ENCODE assay signal across 14 cellular contexts in the genomic region with DNA sequence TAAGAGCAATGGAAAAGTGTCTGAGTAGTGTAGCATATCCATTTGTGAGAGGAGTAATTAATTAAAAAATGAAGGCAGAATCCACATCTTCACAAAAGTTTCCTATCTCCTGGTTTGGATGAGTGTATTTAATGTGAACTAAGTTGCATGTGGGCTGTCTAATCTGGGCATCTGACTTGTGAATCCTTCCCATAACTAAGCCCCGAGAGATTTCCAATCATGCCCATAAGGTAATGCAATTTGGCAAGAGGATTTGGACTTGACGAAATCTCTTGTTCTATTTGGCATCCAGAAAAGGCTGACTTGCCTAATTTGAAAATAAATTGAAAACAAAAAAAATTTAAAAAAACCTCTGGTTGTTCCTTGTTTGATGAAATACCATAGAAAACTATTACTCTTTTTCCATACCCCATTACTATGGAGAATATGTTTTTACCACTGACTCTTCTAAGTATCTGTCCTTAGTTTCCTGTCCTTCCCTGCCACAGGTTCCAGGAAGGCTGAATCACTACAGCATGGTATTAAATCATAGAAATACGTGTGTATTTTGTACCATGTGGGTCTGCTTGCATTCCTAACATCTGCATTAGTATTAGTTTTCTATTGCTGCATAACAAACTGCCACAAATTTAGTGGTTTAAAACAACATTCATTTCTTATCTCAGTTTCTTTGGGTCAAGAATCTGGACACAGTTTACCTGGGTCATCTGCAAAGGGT. TPM values are rescaled to one million over a fixed set of nuclear protein-coding genes. Genes with fewer than 3 reads are reported as not detected.
DNase-seq lines count a peak whose midpoint lies in the region; ATAC-seq and TF ChIP-seq lines count a peak whose summit lies in the region.
"Had no signal": no experiment of that assay in that cellular context is flagged by ENCODE, and none has a peak within 500 bp of the region (broad histone marks: within the 10 kb centered on the region; RNA-seq: fewer than 3 reads in every experiment).

No MANE protein-coding gene starts in this region.

- no peak overlapping the region for H3K14ac ChIP-seq in IMR-90 (replicated peaks; ENCODE audit: low read depth, low read length)

- no CpG with 5 or more reads among the region's 3 CpGs for WGBS in IMR-90 (ENCODE audit: extremely low coverage in 2 of 2, insufficient read length in 1 of 2), 2 experiments
- 31% methylated on average over 3 of the region's 3 CpGs for WGBS in suprapubic skin
- 54 to 84% (median 78%) methylated on average over 3 of the region's 3 CpGs for WGBS in spleen, 5 donors

- no peak for TF ChIP-seq POLR2A in IMR-90 (IDR thresholded peaks at IDR 0.05; ENCODE audit: low read depth, low read length)
- TF ChIP-seq POLR2A in suprapubic skin (IDR thresholded peaks at IDR 0.05): no peak
- TF ChIP-seq POLR2A in spleen (IDR thresholded peaks at IDR 0.05): no peak

- H3K56ac ChIP-seq in IMR-90 (ENCODE audit: extremely low read depth, insufficient read depth, low read length): no peak overlapping the region

- H3K23ac ChIP-seq in IMR-90 (ENCODE audit: low read depth, low read length): no peak overlapping the region

- peaks cover 37% of the 10 kb centered on the region for H3K4me1 Mint-ChIP-seq in MCF 10A (ENCODE audit: insufficient read depth, unreplicated experiment)

- no peak overlapping the region for H2AK9ac ChIP-seq in IMR-90 (replicated peaks; ENCODE audit: low read depth, low read length, poor library complexity)

- peaks cover 28% of the 10 kb centered on the region for H4K20me1 ChIP-seq in IMR-90 (ENCODE audit: insufficient read depth, low read length)

- H3K27me3 Mint-ChIP-seq in MCF 10A (ENCODE audit: insufficient read depth, unreplicated experiment): no peaks in the 10 kb centered on the region
- H3K27me3 Mint-ChIP-seq: brain had no signal

- H2BK20ac ChIP-seq in IMR-90 (ENCODE audit: low read depth, low read length): no peak overlapping the region

- CTCF ChIA-PET in IMR-90 (lab: Yijun Ruan, JAX): no interaction called here
- CTCF ChIA-PET in MCF 10A (lab: Yijun Ruan, JAX): interaction anchor here (1.6 kb wide), 1 partner anchor 13 kb away, joined by 4 read pairs; no protein-coding TSS in a partner anchor

- H3K9me3 ChIP-seq in IMR-90 (ENCODE audit: control insufficient read depth, insufficient read depth, low read length): no peaks in the 10 kb centered on the region
- no peaks in the 10 kb centered on the region for H3K9me3 ChIP-seq in suprapubic skin
- no peaks in the 10 kb centered on the region for H3K9me3 ChIP-seq in spleen
- H3K9me3 ChIP-seq in HAP-1: no peaks in the 10 kb centered on the region

- H3K27me3 ChIP-seq in IMR-90 (ENCODE audit: control insufficient read depth, insufficient read depth, low read length) (no peaks in the 10 kb centered on the region), suprapubic skin (no peaks in the 10 kb centered on the region), spleen (replicated peaks in 1 of 7) (no peaks in the 10 kb centered on the region), HAP-1 (ENCODE audit: low read depth) (no peaks in the 10 kb centered on the region)

- H3K36me3 ChIP-seq in IMR-90 (ENCODE audit: control insufficient read depth, insufficient read depth, low read length) (no peaks in the 10 kb centered on the region), suprapubic skin (no peaks in the 10 kb centered on the region), spleen (no peaks in the 10 kb centered on the region), HAP-1 (replicated peaks) (no peaks in the 10 kb centered on the region)

- H2BK120ac ChIP-seq in IMR-90 (ENCODE audit: low read depth, low read length): no peak overlapping the region

- H3K9me3 Mint-ChIP-seq in MCF 10A (ENCODE audit: unreplicated experiment): no peaks in the 10 kb centered on the region
- H3K9me3 Mint-ChIP-seq: brain had no signal

- H3K79me1 ChIP-seq in IMR-90 (ENCODE audit: low read depth in 1 of 2, low read length in 2 of 2): peaks cover 31 to 83% of the 10 kb centered on the region in 2 experiments

- H3K27ac ChIP-seq in IMR-90 (ENCODE audit: insufficient read depth, low read length) (no peak overlapping the region), suprapubic skin (peak overlapping the region; percentile 46), spleen (peak overlapping the region in 2 of 8 donors; percentile 6 to 21)

- H3K36me3 Mint-ChIP-seq in MCF 10A (ENCODE audit: insufficient read depth, unreplicated experiment): no peaks in the 10 kb centered on the region
- H3K36me3 Mint-ChIP-seq: brain had no signal

- BruUV-seq in IMR-90 (replicated peaks; lab: Mats Ljungman, UMichigan) (no TSS peak), MCF 10A (replicated peaks; lab: Mats Ljungman, UMichigan) (TSS peak; percentile 97)

- POLR2A ChIA-PET in IMR-90 (lab: Charles Lee; ENCODE audit: unreplicated experiment) (no interaction called here), MCF 10A (lab: Yijun Ruan, JAX) (interaction anchor here (0.8 to 3.0 kb wide), 4 partner anchors 13 to 49 kb away, joined by 3 to 9 read pairs (median 4); partner anchors contain the start of gene ETV6)

- no peak overlapping the region for H2BK15ac ChIP-seq in IMR-90 (ENCODE audit: low read depth, low read length)

- DNase-seq in IMR-90 (peak; percentile 58), MCF 10A (ENCODE audit: unreplicated experiment) (peak; percentile 83), glomerular visceral epithelial cell (ENCODE audit: extremely low spot score) (peak; percentile 32), suprapubic skin (ENCODE audit: low spot score in 2 of 2) (no peak), NCI-H524 (lab: John Stamatoyannopoulos, UW) (no peak), spleen (no peak), CD1c-positive myeloid dendritic cell (ENCODE audit: extremely low spot score) (no peak), HAP-1 (ENCODE audit: low spot score in 2 of 2) (no peak)
- DNase-seq: MV-4-11, NCI-H510A, right cardiac atrium, SHP77 treated with DMSO at 0.1 percent for 48 hours, trophoblast cell had no signal

- H3K4ac ChIP-seq in IMR-90 (ENCODE audit: low read depth, low read length): no peak overlapping the region

- no peak overlapping the region for H4K8ac ChIP-seq in IMR-90 (ENCODE audit: low read depth in 2 of 2, low read length in 2 of 2)

- TF ChIP-seq CTCF in IMR-90 (conservative IDR thresholded peaks at IDR 0.05; ENCODE audit: low read depth, low read length) (no peak), MCF 10A (IDR thresholded peaks at IDR 0.05; ENCODE audit: unreplicated experiment) (no peak), suprapubic skin (IDR thresholded peaks at IDR 0.05) (no peak), spleen (IDR thresholded peaks at IDR 0.05 in 8 of 11, conservative IDR thresholded peaks at IDR 0.05 in 3 of 11) (no peak)

- H3K9ac ChIP-seq in IMR-90 (ENCODE audit: low read depth, low read length): no peak overlapping the region

- H3K9me1 ChIP-seq in IMR-90 (ENCODE audit: insufficient read depth, low read length): peaks cover 16% of the 10 kb centered on the region; the same call in 1 of the 2 replicates

- H2BK5ac ChIP-seq in IMR-90 (ENCODE audit: low read depth, low read length, poor library complexity, severe bottlenecking): no peak overlapping the region

- no peak overlapping the region for H2AFZ ChIP-seq in IMR-90 (replicated peaks; ENCODE audit: low read length, poor library complexity)

- H3K4me3 ChIP-seq in IMR-90 (ENCODE audit: insufficient read depth, low read depth, low read length) (no peak overlapping the region), suprapubic skin (no peak overlapping the region), spleen (no peak overlapping the region), HAP-1 (no peak overlapping the region)

- H3K4me2 ChIP-seq in IMR-90 (ENCODE audit: low read depth, low read length): no peak overlapping the region

- peak overlapping the region; percentile 88 for H3K27ac Mint-ChIP-seq in MCF 10A (ENCODE audit: low read depth, unreplicated experiment)
- H3K27ac Mint-ChIP-seq: brain had no signal

- H4K5ac ChIP-seq in IMR-90 (ENCODE audit: low read depth, low read length): peak overlapping the region; percentile 13; the same call in 1 of the 2 replicates

- dilution Hi-C loops in IMR-90 (cut with HindIII; ENCODE audit: low sequenced_read_pairs, unreplicated experiment): no loop called here

- H3K18ac ChIP-seq in IMR-90 (ENCODE audit: low read depth, low read length): no peak overlapping the region; the same call in 1 of the 2 replicates

- no peak for TF ChIP-seq EP300 in suprapubic skin (IDR thresholded peaks at IDR 0.05)

- intact Hi-C loops in IMR-90 (cut with micrococcal nuclease): no loop called here
- intact Hi-C loops in MCF 10A (cut with micrococcal nuclease): loop anchor here (1.0 to 5.0 kb wide), 2 partner anchors 43 to 46 kb away; no protein-coding TSS in a partner anchor
- intact Hi-C loops in spleen (cut with DNase I; ENCODE audit: low total_unique reads): no loop called here

- ATAC-seq in IMR-90 (ENCODE audit: low read depth): no peak
- ATAC-seq: right cardiac atrium had no signal

- no peak overlapping the region for H4K91ac ChIP-seq in IMR-90 (ENCODE audit: insufficient read depth, low read depth, low read length)

- in situ Hi-C loops in IMR-90 (cut with MboI; ENCODE audit: low sequenced_read_pairs): no loop called here
- in situ Hi-C loops in HAP-1 (cut with MboI; ENCODE audit: low sequenced_read_pairs): no loop called here

- no peak overlapping the region for H2AK5ac ChIP-seq in IMR-90 (ENCODE audit: low read depth, low read length)

- H3K4me1 ChIP-seq in IMR-90 (ENCODE audit: control insufficient read depth, insufficient read depth, low read length): peaks cover 10% of the 10 kb centered on the region
- H3K4me1 ChIP-seq in suprapubic skin: peaks cover 21% of the 10 kb centered on the region
- H3K4me1 ChIP-seq in spleen: peaks cover 0 to 78% (median 42%) of the 10 kb centered on the region in 6 donors
- H3K4me1 ChIP-seq in HAP-1: no peaks in the 10 kb centered on the region

- H3K4me3 Mint-ChIP-seq in MCF 10A (ENCODE audit: unreplicated experiment): peak overlapping the region; percentile 30
- H3K4me3 Mint-ChIP-seq: brain had no signal

- TF ChIP-seq RAD21 in IMR-90 (IDR thresholded peaks at IDR 0.05; ENCODE audit: low read length): no peak

TF ChIP-seq in IMR-90, 13 proteins besides CTCF, POLR2A, EP300 and RAD21 (continues in another document):
- TF ChIP-seq BHLHE40 (IDR thresholded peaks at IDR 0.05; ENCODE audit: low read depth, low read length): no peak

RNA-seq across cellular contexts. Expression of gene ETV6, which starts 48.4 kb away (rescaled TPM):
- 9.4 and 9.9 TPM in 2 replicates for total RNA-seq in IMR-90 (2012; rRNA removed)
- 8.4 and 8.6 TPM in 2 replicates for polyA plus RNA-seq in IMR-90 (2012; rRNA removed)
- 2.6 and 2.7 TPM in 2 replicates for polyA plus RNA-seq in IMR-90 (2012; cell fraction: cytosol; rRNA removed)
- 20.3 and 40.4 TPM in 2 replicates for polyA plus RNA-seq in IMR-90 (2012; cell fraction: nucleus; rRNA removed; ENCODE audit: low replicate concordance)
- total RNA-seq in MCF 10A (2022): 16.9 and 19.3 TPM in 2 replicates
- total RNA-seq in suprapubic skin: 10 to 100 TPM; 16.9 to 41.4 (median 25.1) TPM
- 100 to 1,000 TPM in 1 of 7 donors, 10 to 100 TPM in 6; 45.7 to 116 (median 86.2) TPM for total RNA-seq in spleen
- polyA plus RNA-seq in spleen: 10 to 100 TPM in 2 of 3 donors, 1 to 10 TPM in 1; 7.2 to 12.3 (median 10.6) TPM

Comparison
In these comparisons a context has a peak if more than half of its experiments do, and no peak if none do; other contexts are left out.
1. DNase-seq: peak in IMR-90 (single experiment), MCF 10A (single experiment) and glomerular visceral epithelial cell (single experiment); none in suprapubic skin (0 of 2), NCI-H524 (0 of 2), spleen (single experiment), CD1c-positive myeloid dendritic cell (single experiment) and HAP-1 (0 of 2).